In the genomic region with DNA sequence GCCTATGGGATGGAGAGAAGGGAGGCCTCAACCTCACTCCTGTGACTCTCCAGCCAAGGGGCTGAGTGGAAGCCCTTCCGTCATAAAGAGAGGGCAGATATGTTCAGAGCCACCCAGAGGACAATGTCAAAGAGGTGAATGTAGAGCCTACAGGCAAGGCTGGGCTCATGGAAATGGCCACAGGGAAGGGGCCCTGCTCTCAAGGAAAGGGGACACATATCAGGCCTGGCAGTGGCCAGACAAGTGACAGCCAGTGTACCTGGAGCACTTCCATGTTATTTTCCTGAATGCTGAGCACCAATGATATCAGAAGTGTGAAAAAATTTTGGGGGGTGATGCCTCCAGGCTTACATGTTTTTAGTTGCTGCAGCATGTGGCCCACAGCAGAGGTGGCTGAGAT, we compare ENCODE assay signal across 14 cellular contexts. TPM values are rescaled to one million over a fixed set of nuclear protein-coding genes. Genes with fewer than 3 reads are reported as not detected.
DNase-seq lines count a peak whose midpoint lies in the region; ATAC-seq and TF ChIP-seq lines count a peak whose summit lies in the region.
"Had no signal": no experiment of that assay in that cellular context is flagged by ENCODE, and none has a peak within 500 bp of the region (broad histone marks: within the 10 kb centered on the region; RNA-seq: fewer than 3 reads in every experiment).

No MANE protein-coding gene starts in this region.

- H3K56ac ChIP-seq in H9 (ENCODE audit: insufficient read length, low read depth, low read length): no peak overlapping the region

- H3F3A ChIP-seq in PC-3 (ENCODE audit: low read length, unreplicated experiment): no peaks in the 10 kb centered on the region

- H3K14ac ChIP-seq in H9 (ENCODE audit: insufficient read depth, low read length): peak overlapping the region; percentile 6; the same call in 1 of the 2 replicates
- peak overlapping the region; percentile 77 for H3K14ac ChIP-seq in neuronal stem cell (ENCODE audit: low read length)

- H3K4me3 Mint-ChIP-seq in H9: no peak overlapping the region
- H3K4me3 Mint-ChIP-seq in activated CD4-positive, alpha-beta T cell treated with anti-CD3 and anti-CD28 coated beads, Interleukin-2, amount 10 ng/mL, durations not matched to agents 7 days and 5 days: no peak overlapping the region
- H3K4me3 Mint-ChIP-seq: B cell; CD8-positive, alpha-beta T cell had no signal

- H3K27ac ChIP-seq in H9 (ENCODE audit: insufficient read length, low read depth, low read length) (no peak overlapping the region), PC-3 (ENCODE audit: low read length) (peak overlapping the region; percentile 82), neuronal stem cell (replicated peaks; ENCODE audit: low read length) (no peak overlapping the region)
- H3K27ac ChIP-seq: BLaER1 treated with 17β-estradiol and CSF1 and Interleukin-3, amounts not matched to agents 10 nM and 100 nM; GM23248 had no signal

- H2AFZ ChIP-seq in H9 (ENCODE audit: low read length) (no peak overlapping the region), PC-3 (ENCODE audit: low read length) (no peak overlapping the region), neuronal stem cell (ENCODE audit: low read length) (no peak overlapping the region)
- H2AFZ ChIP-seq: GM23248 had no signal

- no peaks in the 10 kb centered on the region for H3K9me3 ChIP-seq in H9 (ENCODE audit: control insufficient read depth, low read depth, low read length)
- no peaks in the 10 kb centered on the region for H3K9me3 ChIP-seq in PC-3 (ENCODE audit: low read length)
- no peaks in the 10 kb centered on the region for H3K9me3 ChIP-seq in neuronal stem cell (replicated peaks in 1 of 2; ENCODE audit: control insufficient read depth in 2 of 2, insufficient read depth in 1 of 2, low read depth in 1 of 2, low read length in 2 of 2)
- H3K9me3 ChIP-seq: BLaER1 treated with 17β-estradiol and CSF1 and Interleukin-3, amounts not matched to agents 10 nM and 100 nM had no signal

- no peak overlapping the region for H3K9ac ChIP-seq in H9 (ENCODE audit: extremely low read depth, insufficient read length, low read length)
- peak overlapping the region; percentile 47; the same call in 1 of the 2 replicates for H3K9ac ChIP-seq in PC-3 (ENCODE audit: low read length)
- no peak overlapping the region for H3K9ac ChIP-seq in neuronal stem cell (ENCODE audit: low read depth, low read length, poor library complexity)
- H3K9ac ChIP-seq: BLaER1 treated with 17β-estradiol and CSF1 and Interleukin-3, amounts not matched to agents 10 nM and 100 nM; GM23248 had no signal

- no peak overlapping the region for H2BK20ac ChIP-seq in H9 (ENCODE audit: low read depth, low read length, poor library complexity, severe bottlenecking)

- H3K9me2 ChIP-seq in PC-3 (replicated peaks; ENCODE audit: low read length): no peaks in the 10 kb centered on the region

- H3K36me3 ChIP-seq in PC-3 (ENCODE audit: low read depth, low read length) (no peaks in the 10 kb centered on the region), neuronal stem cell (replicated peaks in 1 of 2; ENCODE audit: control insufficient read depth in 2 of 2, insufficient read depth in 2 of 2, low read length in 2 of 2) (no peaks in the 10 kb centered on the region)
- H3K36me3 ChIP-seq: BLaER1 treated with 17β-estradiol and CSF1 and Interleukin-3, amounts not matched to agents 10 nM and 100 nM had no signal

- H3K23me2 ChIP-seq in H9 (ENCODE audit: insufficient read length, low read depth, low read length, poor library complexity, severe bottlenecking): no peaks in the 10 kb centered on the region

- H3K4ac ChIP-seq in H9 (ENCODE audit: low read depth, low read length) (no peak overlapping the region), neuronal stem cell (ENCODE audit: low read length) (no peak overlapping the region)

- H4K8ac ChIP-seq in H9 (replicated peaks; ENCODE audit: insufficient read length, low read depth, low read length) (no peak overlapping the region), neuronal stem cell (ENCODE audit: low read depth, low read length) (no peak overlapping the region)

- H3K79me2 ChIP-seq in H9 (ENCODE audit: insufficient read depth, low read length) (no peaks in the 10 kb centered on the region), PC-3 (ENCODE audit: low read length) (no peaks in the 10 kb centered on the region)

- intact Hi-C loops in PC-3 (cut with micrococcal nuclease): loop anchor here (10.0 kb wide), 1 partner anchor 52 kb away; no protein-coding TSS in a partner anchor
- intact Hi-C loops in left cardiac atrium (cut with DNase I): no loop called here

- WGBS in H9 (ENCODE audit: extremely low coverage, insufficient read length, low lambda C conversion rate): no CpG with 5 or more reads among the region's 1 CpG
- WGBS in neuronal stem cell (ENCODE audit: extremely low coverage in 2 of 2, insufficient read length in 2 of 2, insufficient replicate concordance in 1 of 2), 2 donors: no CpG with 5 or more reads among the region's 1 CpG

- POLR2A ChIA-PET in PC-3 (lab: Charles Lee; ENCODE audit: unreplicated experiment): no interaction called here
- POLR2A ChIA-PET in activated CD4-positive, alpha-beta T cell treated with anti-CD3 and anti-CD28 coated beads, Interleukin-2, amount 10 ng/mL, durations not matched to agents 7 days and 5 days (lab: Charles Lee): no interaction called here

- no peaks in the 10 kb centered on the region for H3K4me1 ChIP-seq in H9 (ENCODE audit: insufficient read depth, low read length)
- peaks cover 36% of the 10 kb centered on the region for H3K4me1 ChIP-seq in PC-3 (ENCODE audit: insufficient read depth, low read length)
- no peaks in the 10 kb centered on the region for H3K4me1 ChIP-seq in neuronal stem cell (ENCODE audit: control insufficient read depth in 2 of 2, insufficient read depth in 1 of 2, low read depth in 1 of 2, low read length in 2 of 2)

- H2BK12ac ChIP-seq in H9 (ENCODE audit: insufficient read length, low read depth, low read length): no peak overlapping the region
- no peak overlapping the region for H2BK12ac ChIP-seq in neuronal stem cell (ENCODE audit: low read length)

- no peak overlapping the region for H3K18ac ChIP-seq in H9 (ENCODE audit: insufficient read length, low read depth, low read length)
- H3K18ac ChIP-seq in neuronal stem cell (ENCODE audit: low read length): no peak overlapping the region

- H4K20me1 ChIP-seq in H9 (ENCODE audit: control insufficient read depth, insufficient read depth, insufficient read length) (no peaks in the 10 kb centered on the region), PC-3 (ENCODE audit: low read length) (no peaks in the 10 kb centered on the region)
- H4K20me1 ChIP-seq: BLaER1 treated with 17β-estradiol and CSF1 and Interleukin-3, amounts not matched to agents 10 nM and 100 nM had no signal

- H2BK120ac ChIP-seq in H9 (ENCODE audit: low read depth, low read length, poor library complexity, severe bottlenecking) (no peak overlapping the region), neuronal stem cell (ENCODE audit: low read depth, low read length) (no peak overlapping the region)

- CTCF ChIA-PET in PC-3 (lab: Charles Lee): no interaction called here
- CTCF ChIA-PET in activated CD4-positive, alpha-beta T cell treated with anti-CD3 and anti-CD28 coated beads, Interleukin-2, amount 10 ng/mL, durations not matched to agents 7 days and 5 days (lab: Charles Lee): no interaction called here

- H3K4me2 ChIP-seq in H9 (ENCODE audit: insufficient read depth, insufficient read length, low read length) (no peak overlapping the region), PC-3 (ENCODE audit: low read length) (peak overlapping the region; percentile 73; the same call in 1 of the 2 replicates), neuronal stem cell (ENCODE audit: insufficient read depth, low read length, poor library complexity, severe bottlenecking) (no peak overlapping the region)

- no peak overlapping the region for H3K27ac Mint-ChIP-seq in H9
- no peak overlapping the region for H3K27ac Mint-ChIP-seq in activated CD4-positive, alpha-beta T cell treated with anti-CD3 and anti-CD28 coated beads, Interleukin-2, amount 10 ng/mL, durations not matched to agents 7 days and 5 days
- H3K27ac Mint-ChIP-seq: B cell; CD8-positive, alpha-beta T cell had no signal

- BruUV-seq in PC-3 (replicated peaks; lab: Mats Ljungman, UMichigan): no TSS peak

- no peaks in the 10 kb centered on the region for H3K9me3 Mint-ChIP-seq in H9
- no peaks in the 10 kb centered on the region for H3K9me3 Mint-ChIP-seq in activated CD4-positive, alpha-beta T cell treated with anti-CD3 and anti-CD28 coated beads, Interleukin-2, amount 10 ng/mL, durations not matched to agents 7 days and 5 days
- H3K9me3 Mint-ChIP-seq: CD8-positive, alpha-beta T cell had no signal

- no peaks in the 10 kb centered on the region for H3K36me3 Mint-ChIP-seq in H9 (ENCODE audit: insufficient read depth in 1 of 3, low read depth in 3 of 3)
- H3K36me3 Mint-ChIP-seq in activated CD4-positive, alpha-beta T cell treated with anti-CD3 and anti-CD28 coated beads, Interleukin-2, amount 10 ng/mL, durations not matched to agents 7 days and 5 days (ENCODE audit: low read depth): no peaks in the 10 kb centered on the region
- H3K36me3 Mint-ChIP-seq: CD8-positive, alpha-beta T cell had no signal

- H3K4me3 ChIP-seq in PC-3 (ENCODE audit: low read length) (no peak overlapping the region), neuronal stem cell (ENCODE audit: low read length in 2 of 2) (no peak overlapping the region)
- H3K4me3 ChIP-seq: BLaER1 treated with 17β-estradiol and CSF1 and Interleukin-3, amounts not matched to agents 10 nM and 100 nM; GM23248 had no signal

- H2AK5ac ChIP-seq in H9 (ENCODE audit: insufficient read length, low read length) (no peak overlapping the region), neuronal stem cell (ENCODE audit: low read depth, low read length) (no peak overlapping the region)

- no peaks in the 10 kb centered on the region for H3K79me1 ChIP-seq in H9 (ENCODE audit: insufficient read depth, low read depth, low read length, poor library complexity, severe bottlenecking)
- H3K79me1 ChIP-seq in neuronal stem cell (ENCODE audit: low read depth, low read length): no peaks in the 10 kb centered on the region

- TF ChIP-seq CTCF in H9 (conservative IDR thresholded peaks at IDR 0.05) (no peak), PC-3 (conservative IDR thresholded peaks at IDR 0.05; ENCODE audit: low read depth, low read length) (no peak), GM20000 (IDR thresholded peaks at IDR 0.05; ENCODE audit: extremely low read depth, missing control alignments) (no peak)

- H2BK5ac ChIP-seq in H9 (ENCODE audit: insufficient read length, low read length) (no peak overlapping the region), neuronal stem cell (ENCODE audit: low read length) (peak overlapping the region; percentile 45)

- no peak overlapping the region for H4K5ac ChIP-seq in H9 (ENCODE audit: insufficient read length, low read depth, low read length)

- ATAC-seq in PC-3 (no peak), left cardiac atrium (peak; percentile 10 to 66), HG03354 (IDR thresholded peaks at IDR 0.05; ENCODE audit: poor library complexity, severe bottlenecking, unreplicated experiment) (no peak)
- ATAC-seq: CD8-positive, alpha-beta T cell had no signal

- H3K23ac ChIP-seq in H9 (ENCODE audit: insufficient read length, low read depth, low read length) (no peak overlapping the region), neuronal stem cell (ENCODE audit: low read depth, low read length, poor library complexity) (no peak overlapping the region)

- no peak for DNase-seq in H9
- no peak for DNase-seq in PC-3
- DNase-seq in left cardiac atrium: no peak
- DNase-seq in neuronal stem cell (ENCODE audit: low spot score): no peak
- DNase-seq in GM20000 (ENCODE audit: low spot score): no peak
- no peak for DNase-seq in activated CD4-positive, alpha-beta T cell treated with anti-CD3 and anti-CD28 coated beads, Interleukin-2, amount 10 ng/mL, durations not matched to agents 7 days and 5 days
- DNase-seq: Calu3; CD8-positive, alpha-beta T cell; DMS79 treated with DMSO at 0.1 percent for 48 hours; GF-D8 had no signal

- H3K27me3 Mint-ChIP-seq in H9 (ENCODE audit: low read depth): peaks cover 17% of the 10 kb centered on the region
- H3K27me3 Mint-ChIP-seq in activated CD4-positive, alpha-beta T cell treated with anti-CD3 and anti-CD28 coated beads, Interleukin-2, amount 10 ng/mL, durations not matched to agents 7 days and 5 days: peaks cover 3% of the 10 kb centered on the region

- H3K4me1 Mint-ChIP-seq in H9: no peaks in the 10 kb centered on the region
- peaks cover 2% of the 10 kb centered on the region for H3K4me1 Mint-ChIP-seq in activated CD4-positive, alpha-beta T cell treated with anti-CD3 and anti-CD28 coated beads, Interleukin-2, amount 10 ng/mL, durations not matched to agents 7 days and 5 days
- H3K4me1 Mint-ChIP-seq: B cell had no signal

- H4K91ac ChIP-seq in H9 (ENCODE audit: insufficient read length, low read depth, low read length) (no peak overlapping the region), neuronal stem cell (ENCODE audit: low read depth, low read length, poor library complexity) (no peak overlapping the region)

- no peak overlapping the region for H2BK15ac ChIP-seq in H9 (ENCODE audit: low read depth, low read length)
- no peak overlapping the region for H2BK15ac ChIP-seq in neuronal stem cell (ENCODE audit: low read length)

- H3T11ph ChIP-seq in H9 (ENCODE audit: low read length): no peak overlapping the region

- peaks cover 4% of the 10 kb centered on the region for H3K27me3 ChIP-seq in H9 (ENCODE audit: insufficient read depth, low read length)
- H3K27me3 ChIP-seq in PC-3 (ENCODE audit: low read length): no peaks in the 10 kb centered on the region
- peaks cover 0 to 3% (median 0%) of the 10 kb centered on the region in 3 experiments for H3K27me3 ChIP-seq in neuronal stem cell (ENCODE audit: control insufficient read depth in 3 of 3, insufficient read depth in 3 of 3, low read depth in 1 of 3, low read length in 3 of 3)
- H3K27me3 ChIP-seq: BLaER1 treated with 17β-estradiol and CSF1 and Interleukin-3, amounts not matched to agents 10 nM and 100 nM had no signal

RNA-seq across cellular contexts. Expression of a gene that starts 36.6 kb away (rescaled TPM):
- total RNA-seq in H9 (2021) (175 and 183 TPM in 2 replicates), PC-3 (2014; rRNA removed) (53.8 and 72.2 TPM in 2 replicates), left cardiac atrium (10 to 100 TPM in 1 of 2 donors, 1 to 10 TPM in 1; 6.9 to 18.2 TPM)
- 36.0 TPM for polyA plus RNA-seq in neuronal stem cell (2013, experiment 1 of 2)
- polyA plus RNA-seq in neuronal stem cell (2013, experiment 2 of 2): 34.3 TPM
- total RNA-seq in activated CD4-positive, alpha-beta T cell treated with anti-CD3 and anti-CD28 coated beads, Interleukin-2, amount 10 ng/mL, durations not matched to agents 7 days and 5 days: 100 to 1,000 TPM; 143 to 181 TPM

Comparison
In these comparisons a context has a peak if more than half of its experiments do, and no peak if none do; other contexts are left out.
1. ATAC-seq: peak in left cardiac atrium (2 of 2); none in PC-3 (single experiment) and HG03354 (single experiment).